Comparison of ENCODE assay signal across 37 cellular contexts in genomic region chr18:22387364-22387763, GRCh38. TPM values are rescaled to one million over a fixed set of nuclear protein-coding genes. Genes with fewer than 3 reads are reported as not detected.
"Had no signal": no experiment of that assay in that cellular context is flagged by ENCODE, and none has a peak within 500 bp of the region (broad histone marks: within the 10 kb centered on the region; RNA-seq: fewer than 3 reads in every experiment).

No MANE protein-coding gene starts in this region.

- H3K27ac ChIP-seq: adrenal gland, body of pancreas, colonic mucosa, epithelial cell of prostate, esophagus squamous epithelium, gastroesophageal sphincter had no signal

- H3K36me3 Mint-ChIP-seq: activated CD4-positive, alpha-beta memory T cell treated with anti-CD3 and anti-CD28 coated beads for 36 hours; activated CD8-positive, alpha-beta memory T cell treated with anti-CD3 and anti-CD28 coated beads, Interleukin-2, amount 10 ng/mL, durations not matched to agents 7 days and 5 days; activated naive CD4-positive, alpha-beta T cell treated with anti-CD3 and anti-CD28 coated beads, Interleukin-2, amount 50 U/mL, for 24 hours; activated naive CD8-positive, alpha-beta T cell treated with anti-CD3 and anti-CD28 coated beads for 36 hours had no signal

- H3K9me3 Mint-ChIP-seq: activated CD4-positive, alpha-beta memory T cell treated with anti-CD3 and anti-CD28 coated beads for 36 hours; activated naive CD4-positive, alpha-beta T cell treated with anti-CD3 and anti-CD28 coated beads, Interleukin-2, amount 50 U/mL, for 24 hours; activated naive CD8-positive, alpha-beta T cell treated with anti-CD3 and anti-CD28 coated beads for 36 hours; activated naive CD8-positive, alpha-beta T cell treated with anti-CD3 and anti-CD28 coated beads, Interleukin-2, amount 50 U/mL, for 24 hours; activated T-helper 2 cell treated with anti-CD3 and anti-CD28 coated beads, Interferon-gamma antibody, Interleukin-2, Interleukin-4, amounts not matched to agents 10 μg/mL and 5 μg/mL and 100 μg/mL, durations not matched to agents 14 hours and 24 hours and 36 hours had no signal

- H3K4me1 ChIP-seq: adrenal gland, body of pancreas, colonic mucosa, gastroesophageal sphincter had no signal

- H3K4me3 Mint-ChIP-seq: activated CD4-positive, alpha-beta memory T cell treated with anti-CD3 and anti-CD28 coated beads for 36 hours; activated CD4-positive, alpha-beta T cell treated with anti-CD3 and anti-CD28 coated beads for 36 hours; activated CD4-positive, alpha-beta T cell treated with anti-CD3 and anti-CD28 coated beads, Interleukin-2, amount 10 ng/mL, durations not matched to agents 24 days and 14 days; activated CD8-positive, alpha-beta memory T cell treated with anti-CD3 and anti-CD28 coated beads, Interleukin-2, amount 10 ng/mL, durations not matched to agents 7 days and 5 days; activated CD8-positive, alpha-beta T cell treated with anti-CD3 and anti-CD28 coated beads, Interleukin-2, amount 10 ng/mL, durations not matched to agents 7 days and 5 days; activated naive CD4-positive, alpha-beta T cell treated with anti-CD3 and anti-CD28 coated beads for 36 hours; activated naive CD4-positive, alpha-beta T cell treated with anti-CD3 and anti-CD28 coated beads, Interleukin-2, amount 50 U/mL, for 24 hours; activated naive CD8-positive, alpha-beta T cell treated with anti-CD3 and anti-CD28 coated beads for 36 hours; activated naive CD8-positive, alpha-beta T cell treated with anti-CD3 and anti-CD28 coated beads, Interleukin-2, amount 50 U/mL, for 24 hours; activated T-helper 1 cell treated with anti-CD3 and anti-CD28 coated beads, Interleukin-12 subunit alpha, Interleukin-12 subunit beta, Interleukin-2, Interleukin-4 antibody, amounts not matched to agents 30 ng/mL and 10 ng/mL and 1 ng/mL, durations not matched to agents 14 hours and 24 hours and 36 hours had no signal

- H3K27me3 ChIP-seq: adrenal gland, body of pancreas, colonic mucosa, gastroesophageal sphincter had no signal

- H3K27ac Mint-ChIP-seq: activated CD4-positive, alpha-beta memory T cell treated with anti-CD3 and anti-CD28 coated beads for 36 hours; activated CD4-positive, alpha-beta T cell treated with anti-CD3 and anti-CD28 coated beads for 36 hours; activated CD4-positive, alpha-beta T cell treated with anti-CD3 and anti-CD28 coated beads, Interleukin-2, amount 10 ng/mL, durations not matched to agents 24 days and 14 days; activated CD8-positive, alpha-beta memory T cell treated with anti-CD3 and anti-CD28 coated beads, Interleukin-2, amount 10 ng/mL, durations not matched to agents 7 days and 5 days; activated CD8-positive, alpha-beta T cell treated with anti-CD3 and anti-CD28 coated beads, Interleukin-2, amount 10 ng/mL, durations not matched to agents 7 days and 5 days; activated naive CD4-positive, alpha-beta T cell treated with anti-CD3 and anti-CD28 coated beads for 36 hours; activated naive CD4-positive, alpha-beta T cell treated with anti-CD3 and anti-CD28 coated beads, Interleukin-2, amount 50 U/mL, for 24 hours; activated naive CD8-positive, alpha-beta T cell treated with anti-CD3 and anti-CD28 coated beads for 36 hours; activated naive CD8-positive, alpha-beta T cell treated with anti-CD3 and anti-CD28 coated beads, Interleukin-2, amount 50 U/mL, for 24 hours; activated T-helper 1 cell treated with anti-CD3 and anti-CD28 coated beads, Interleukin-12 subunit alpha, Interleukin-12 subunit beta, Interleukin-2, Interleukin-4 antibody, amounts not matched to agents 30 ng/mL and 10 ng/mL and 1 ng/mL, durations not matched to agents 14 hours and 24 hours and 36 hours; activated T-helper 2 cell treated with anti-CD3 and anti-CD28 coated beads, Interferon-gamma antibody, Interleukin-2, Interleukin-4, amounts not matched to agents 10 μg/mL and 5 μg/mL and 100 μg/mL, durations not matched to agents 14 hours and 24 hours and 36 hours had no signal

- H3K4me1 Mint-ChIP-seq: activated CD4-positive, alpha-beta T cell treated with anti-CD3 and anti-CD28 coated beads for 36 hours; activated CD4-positive, alpha-beta T cell treated with anti-CD3 and anti-CD28 coated beads, Interleukin-2, amount 10 ng/mL, durations not matched to agents 24 days and 14 days; activated naive CD4-positive, alpha-beta T cell treated with anti-CD3 and anti-CD28 coated beads, Interleukin-2, amount 50 U/mL, for 24 hours had no signal

- DNase-seq: activated CD4-positive, alpha-beta memory T cell treated with anti-CD3 and anti-CD28 coated beads for 36 hours; activated CD4-positive, alpha-beta T cell treated with anti-CD3 and anti-CD28 coated beads for 36 hours; activated CD4-positive, alpha-beta T cell treated with anti-CD3 and anti-CD28 coated beads, Interleukin-2, amount 10 ng/mL, durations not matched to agents 24 days and 14 days; activated CD4-positive, CD25-positive, alpha-beta regulatory T cell; activated CD4-positive, CD25-positive, alpha-beta regulatory T cell treated with anti-CD3 and anti-CD28 coated beads, Interleukin-2, amount 50 U/mL, for 72 hours; activated CD8-positive, alpha-beta memory T cell treated with anti-CD3 and anti-CD28 coated beads, Interleukin-2, amount 10 ng/mL, durations not matched to agents 7 days and 5 days; activated CD8-positive, alpha-beta memory T cell treated with anti-CD3 and anti-CD28 coated beads, Interleukin-2, amount 50 U/mL, for 4 hours; activated CD8-positive, alpha-beta T cell treated with anti-CD3 and anti-CD28 coated beads, Interleukin-2, amount 10 ng/mL, durations not matched to agents 7 days and 5 days; activated effector memory CD4-positive, alpha-beta T cell treated with anti-CD3 and anti-CD28 coated beads, Interleukin-2, amount 50 U/mL, for 16 hours; activated naive CD4-positive, alpha-beta T cell treated with anti-CD3 and anti-CD28 coated beads for 36 hours; activated naive CD8-positive, alpha-beta T cell treated with anti-CD3 and anti-CD28 coated beads for 36 hours; activated naive CD8-positive, alpha-beta T cell treated with anti-CD3 and anti-CD28 coated beads, Interleukin-2, amount 50 U/mL, for 24 hours; activated T-cell treated with anti-CD3 and anti-CD28 coated beads, Interleukin-2, amount 50 U/mL, for 1 hour; activated T-cell treated with anti-CD3 and anti-CD28 coated beads, Interleukin-2, amount 50 U/mL, for 48 hours; adrenal gland; amygdala; aorta; central memory CD4-positive, alpha-beta T cell; cerebellar nuclear complex; colonic mucosa; effector CD8-positive, alpha-beta T cell; esophagus squamous epithelium; foreskin melanocyte; T-helper 2 cell had no signal

- H3K9me3 ChIP-seq: adrenal gland, body of pancreas, colonic mucosa, esophagus squamous epithelium, gastroesophageal sphincter had no signal

- H3K4me3 ChIP-seq: adrenal gland, body of pancreas, colonic mucosa, esophagus squamous epithelium, gastroesophageal sphincter had no signal

- H3K27me3 Mint-ChIP-seq: activated CD4-positive, alpha-beta memory T cell treated with anti-CD3 and anti-CD28 coated beads for 36 hours; activated CD4-positive, alpha-beta T cell treated with anti-CD3 and anti-CD28 coated beads for 36 hours; activated CD4-positive, alpha-beta T cell treated with anti-CD3 and anti-CD28 coated beads, Interleukin-2, amount 10 ng/mL, durations not matched to agents 24 days and 14 days; activated CD8-positive, alpha-beta memory T cell treated with anti-CD3 and anti-CD28 coated beads, Interleukin-2, amount 10 ng/mL, durations not matched to agents 7 days and 5 days; activated naive CD4-positive, alpha-beta T cell treated with anti-CD3 and anti-CD28 coated beads, Interleukin-2, amount 50 U/mL, for 24 hours; activated naive CD8-positive, alpha-beta T cell treated with anti-CD3 and anti-CD28 coated beads for 36 hours; activated naive CD8-positive, alpha-beta T cell treated with anti-CD3 and anti-CD28 coated beads, Interleukin-2, amount 50 U/mL, for 24 hours had no signal

- H3K36me3 ChIP-seq: adrenal gland, colonic mucosa, esophagus squamous epithelium, gastroesophageal sphincter had no signal

- ATAC-seq: activated CD4-positive, alpha-beta T cell treated with anti-CD3 and anti-CD28 coated beads for 36 hours; activated CD8-positive, alpha-beta memory T cell treated with anti-CD3 and anti-CD28 coated beads, Interleukin-2, amount 10 ng/mL, durations not matched to agents 7 days and 5 days; activated CD8-positive, alpha-beta T cell treated with anti-CD3 and anti-CD28 coated beads, Interleukin-2, amount 10 ng/mL, durations not matched to agents 7 days and 5 days; activated naive CD8-positive, alpha-beta T cell treated with anti-CD3 and anti-CD28 coated beads, Interleukin-2, amount 50 U/mL, for 24 hours; body of pancreas; gastroesophageal sphincter had no signal

RNA-seq across cellular contexts. Expression of gene CTAGE1, which starts 30.4 kb away (rescaled TPM):
- total RNA-seq: activated CD4-positive, alpha-beta memory T cell treated with anti-CD3 and anti-CD28 coated beads for 36 hours; activated CD4-positive, alpha-beta T cell treated with anti-CD3 and anti-CD28 coated beads for 36 hours; activated CD4-positive, alpha-beta T cell treated with anti-CD3 and anti-CD28 coated beads, Interleukin-2, amount 10 ng/mL, durations not matched to agents 24 days and 14 days; activated CD8-positive, alpha-beta memory T cell treated with anti-CD3 and anti-CD28 coated beads for 36 hours; activated CD8-positive, alpha-beta memory T cell treated with anti-CD3 and anti-CD28 coated beads, Interleukin-2, amount 10 ng/mL, durations not matched to agents 7 days and 5 days; activated CD8-positive, alpha-beta T cell treated with anti-CD3 and anti-CD28 coated beads, Interleukin-2, amount 10 ng/mL, durations not matched to agents 7 days and 5 days; activated naive CD4-positive, alpha-beta T cell treated with anti-CD3 and anti-CD28 coated beads for 36 hours; activated naive CD8-positive, alpha-beta T cell treated with anti-CD3 and anti-CD28 coated beads for 36 hours; activated T-helper 1 cell treated with anti-CD3 and anti-CD28 coated beads, Interleukin-12 subunit alpha, Interleukin-12 subunit beta, Interleukin-2, Interleukin-4 antibody, amounts not matched to agents 30 ng/mL and 10 ng/mL and 1 ng/mL, durations not matched to agents 14 hours and 24 hours and 36 hours; activated T-helper 2 cell treated with anti-CD3 and anti-CD28 coated beads, Interferon-gamma antibody, Interleukin-2, Interleukin-4, amounts not matched to agents 10 μg/mL and 5 μg/mL and 100 μg/mL, durations not matched to agents 14 hours and 24 hours and 36 hours; aorta; body of pancreas; colonic mucosa; dermis microvascular lymphatic vessel endothelial cell; endothelial cell of umbilical vein; esophagus squamous epithelium; gastroesophageal sphincter; glomerular endothelial cell; T-helper 1 cell treated with Interleukin-12 subunit alpha and Interleukin-12 subunit beta and Interleukin-4 antibody, amounts not matched to agents 30 ng/mL and 1 ng/mL, for 36 hours had no signal
- polyA plus RNA-seq: adrenal gland, aorta, endothelial cell of umbilical vein, esophagus, fibroblast of lung had no signal
